20 cellular contexts compared by ENCODE assay signal in genomic region chr12:54389139-54389508, GRCh38. TPM values are rescaled to one million over a fixed set of nuclear protein-coding genes. Genes with fewer than 3 reads are reported as not detected.
A peak's percentile ranks its signal among the peaks of the same experiment; 100 is the strongest.
DNase-seq lines count a peak whose midpoint lies in the region; ATAC-seq and TF ChIP-seq lines count a peak whose summit lies in the region.
"Had no signal": no experiment of that assay in that cellular context is flagged by ENCODE, and none has a peak within 500 bp of the region (broad histone marks: within the 10 kb centered on the region; RNA-seq: fewer than 3 reads in every experiment).

No MANE protein-coding gene starts in this region.

- intact Hi-C loops in CD8-positive, alpha-beta T cell (cut with DNase I, micrococcal nuclease), result no loop called here
- intact Hi-C loops in esophagus squamous epithelium (cut with DNase I), result no loop called here

- H3K27ac ChIP-seq in CD8-positive, alpha-beta T cell (ENCODE audit: low read depth, low read length), result no peak overlapping the region
- peak overlapping the region; percentile 67 for H3K27ac ChIP-seq in RWPE2 (ENCODE audit: poor library complexity, severe bottlenecking)
- H3K27ac ChIP-seq in esophagus squamous epithelium, result peak overlapping the region; percentile 79 to 97 (median 90)
- H3K27ac ChIP-seq: gastroesophageal sphincter, right lobe of liver had no signal

- peaks cover 23% of the 10 kb centered on the region for H3K4me1 Mint-ChIP-seq in CD8-positive, alpha-beta T cell (ENCODE audit: low read depth)

- no peak for TF ChIP-seq POLR2A in esophagus squamous epithelium (IDR thresholded peaks at IDR 0.05)

- 55 to 100% methylated on average over 1 to 3 of the region's 3 CpGs for WGBS in esophagus squamous epithelium, 2 donors

- no peaks in the 10 kb centered on the region for H3K9me3 ChIP-seq in CD8-positive, alpha-beta T cell (ENCODE audit: low read length)
- H3K9me3 ChIP-seq in RWPE2 (ENCODE audit: severe bottlenecking), result no peaks in the 10 kb centered on the region
- H3K9me3 ChIP-seq in esophagus squamous epithelium, result no peaks in the 10 kb centered on the region
- H3K9me3 ChIP-seq: gastroesophageal sphincter, right lobe of liver had no signal

- no peak for ATAC-seq in CD8-positive, alpha-beta T cell
- no peak for ATAC-seq in RWPE2 (ENCODE audit: low read depth)
- no peak for ATAC-seq in HG02571 (IDR thresholded peaks at IDR 0.05; ENCODE audit: unreplicated experiment)
- ATAC-seq: gastroesophageal sphincter, right lobe of liver had no signal

- no peak overlapping the region for H3K27ac Mint-ChIP-seq in CD8-positive, alpha-beta T cell

- no peak overlapping the region for H3K4me3 ChIP-seq in CD8-positive, alpha-beta T cell (ENCODE audit: low read depth, low read length)
- no peak overlapping the region for H3K4me3 ChIP-seq in RWPE2 (ENCODE audit: severe bottlenecking)
- H3K4me3 ChIP-seq in esophagus squamous epithelium, result peak overlapping the region in 2 of 4 donors; percentile 67 to 79
- H3K4me3 ChIP-seq: gastroesophageal sphincter, right lobe of liver had no signal

- DNase-seq in CD8-positive, alpha-beta T cell, result no peak
- no peak for DNase-seq in RWPE2 (ENCODE audit: low spot score)
- DNase-seq in esophagus squamous epithelium (lab: John Stamatoyannopoulos, UW), result no peak
- peak; percentile 27 for DNase-seq in retina
- no peak for DNase-seq in activated CD4-positive, alpha-beta T cell treated with anti-CD3 and anti-CD28 coated beads, Interleukin-2, amount 50 U/mL, for 48 hours
- no peak for DNase-seq in SHP77 treated with DMSO at 0.1 percent for 48 hours (lab: John Stamatoyannopoulos, UW)
- no peak for DNase-seq in Kasumi-1 (lab: John Stamatoyannopoulos, UW)
- DNase-seq: activated CD4-positive, CD25-positive, alpha-beta regulatory T cell; activated gamma-delta T cell; amygdala; DMS53; KG1; NCI-H1105; right lobe of liver; RPMI8226; stimulated activated CD4-positive, alpha-beta T cell treated with anti-CD3 and anti-CD28 coated beads, Interleukin-1b, Interleukin-23, amount 100 ng/mL, for 48 hours; substantia nigra; T-helper 1 cell had no signal

- CTCF ChIA-PET in CD8-positive, alpha-beta T cell (lab: Charles Lee), result interaction anchor here (0.6 to 1.3 kb wide), 2 partner anchors 10 to 88 kb away, joined by 3 read pairs; partner anchors contain the start of gene NFE2

- H3K4me1 ChIP-seq in CD8-positive, alpha-beta T cell (ENCODE audit: insufficient read depth, low read length), result peaks cover 8% of the 10 kb centered on the region
- H3K4me1 ChIP-seq in RWPE2 (ENCODE audit: insufficient read depth, poor library complexity, severe bottlenecking), result peaks cover 30% of the 10 kb centered on the region
- peaks cover 65 to 99% (median 76%) of the 10 kb centered on the region in 3 donors for H3K4me1 ChIP-seq in esophagus squamous epithelium
- H3K4me1 ChIP-seq: right lobe of liver had no signal

- no peaks in the 10 kb centered on the region for H3K27me3 ChIP-seq in CD8-positive, alpha-beta T cell (ENCODE audit: insufficient read depth, low read length)
- H3K27me3 ChIP-seq in RWPE2 (ENCODE audit: insufficient read depth, poor library complexity, severe bottlenecking), result no peaks in the 10 kb centered on the region
- no peaks in the 10 kb centered on the region for H3K27me3 ChIP-seq in esophagus squamous epithelium
- H3K27me3 ChIP-seq: gastroesophageal sphincter, right lobe of liver had no signal

- peak overlapping the region; percentile 81 for H3K4me3 Mint-ChIP-seq in CD8-positive, alpha-beta T cell

- no peak for TF ChIP-seq CTCF in CD8-positive, alpha-beta T cell (IDR thresholded peaks at IDR 0.05)
- no peak for TF ChIP-seq CTCF in RWPE2 (IDR thresholded peaks at IDR 0.05; ENCODE audit: poor library complexity, severe bottlenecking)
- no peak for TF ChIP-seq CTCF in esophagus squamous epithelium (IDR thresholded peaks at IDR 0.05)

- H3K27me3 Mint-ChIP-seq in CD8-positive, alpha-beta T cell (ENCODE audit: low read depth), result no peaks in the 10 kb centered on the region

- POLR2A ChIA-PET in CD8-positive, alpha-beta T cell (lab: Charles Lee), result no interaction called here

- H3K36me3 Mint-ChIP-seq in CD8-positive, alpha-beta T cell, result peaks cover 4% of the 10 kb centered on the region

- H3K9me3 Mint-ChIP-seq in CD8-positive, alpha-beta T cell, result no peaks in the 10 kb centered on the region

- H3K36me3 ChIP-seq in CD8-positive, alpha-beta T cell (ENCODE audit: insufficient read depth, low read length), result no peaks in the 10 kb centered on the region
- H3K36me3 ChIP-seq in RWPE2 (ENCODE audit: low read depth) (peaks cover 4% of the 10 kb centered on the region; the same call in 1 of the 2 replicates), esophagus squamous epithelium (peaks cover 0 to 10% (median 0%) of the 10 kb centered on the region in 3 donors)

RNA-seq across cellular contexts. Expression of gene ZNF385A, which starts 4.6 kb away (rescaled TPM):
- 1 to 10 TPM; 2.1 TPM for total RNA-seq in CD8-positive, alpha-beta T cell
- 100 to 1,000 TPM in 1 of 4 donors, 10 to 100 TPM in 3; 25.2 to 106 (median 37.8) TPM for total RNA-seq in esophagus squamous epithelium

RNA-seq across cellular contexts. Expression of gene GPR84, which starts 24.8 kb away (rescaled TPM):
- total RNA-seq in CD8-positive, alpha-beta T cell, result not detected
- under 1 TPM in 1 of 4 donors, not detected in 3; 0.38 TPM for total RNA-seq in esophagus squamous epithelium

RNA-seq across cellular contexts. Expression of gene ITGA5, which starts 29.9 kb away (rescaled TPM):
- 100 to 1,000 TPM; 115 to 125 TPM for total RNA-seq in CD8-positive, alpha-beta T cell
- total RNA-seq in esophagus squamous epithelium, result 100 to 1,000 TPM in 1 of 4 donors, 10 to 100 TPM in 2, 1 to 10 TPM in 1; 7.5 to 112 (median 37.3) TPM

Comparison
In these comparisons a context has a peak if more than half of its experiments do, and no peak if none do; other contexts are left out.
1. RNA of gene ZNF385A, which starts 4.6 kb away (total RNA-seq): 25.2 to 106 TPM in esophagus squamous epithelium; 2.1 TPM in CD8-positive, alpha-beta T cell; every median in the first group is over 4 times any median in the second.